In genomic region chr16:17307501-17307900, GRCh38 we compare ENCODE assay signal across 22 cellular contexts.
DNase-seq lines count a peak whose midpoint lies in the region; ATAC-seq and TF ChIP-seq lines count a peak whose summit lies in the region.
"Had no signal": no experiment of that assay in that cellular context is flagged by ENCODE, and none has a peak within 500 bp of the region (broad histone marks: within the 10 kb centered on the region; RNA-seq: fewer than 3 reads in every experiment).

No MANE protein-coding gene starts in this region.

- peaks cover 90% of the 10 kb centered on the region for H3K4me1 ChIP-seq in muscle layer of colon (ENCODE audit: insufficient read depth, low read length)
- peaks cover 31 to 70% (median 54%) of the 10 kb centered on the region in 4 donors for H3K4me1 ChIP-seq in transverse colon

- H3K9me3 Mint-ChIP-seq in WTC11: no peaks in the 10 kb centered on the region
- H3K9me3 Mint-ChIP-seq: CD8-positive, alpha-beta T cell had no signal

- H3K9ac ChIP-seq in muscle layer of colon (ENCODE audit: low read length): no peak overlapping the region
- H3K9ac ChIP-seq: BLaER1 had no signal

- H3K36me3 ChIP-seq in muscle layer of colon (ENCODE audit: insufficient read depth, low read length) (no peaks in the 10 kb centered on the region), transverse colon (no peaks in the 10 kb centered on the region)

- in situ Hi-C loops in transverse colon (cut with MboI; ENCODE audit: low pct_ligation_motif_present in 1 of 4, low pct_unique_long_range_greater_than_20kb in 1 of 4, low sequenced_read_pairs in 3 of 4): no loop called here

- DNase-seq in NCI-H1092 treated with DMSO at 0.1 percent for 48 hours (lab: John Stamatoyannopoulos, UW) (peak; percentile 19), NCI-H1092 (lab: John Stamatoyannopoulos, UW) (no peak), WTC11 (ENCODE audit: low spot score) (no peak), transverse colon (no peak), occipital lobe (lab: John Stamatoyannopoulos, UW) (no peak), head of caudate nucleus (no peak)
- DNase-seq: ACHN; Calu3; CD8-positive, alpha-beta T cell; DMS153; GOT3; HCEC 1CT; MV-4-11; NCI-H1417; NCI-H1694 treated with DMSO at 0.1 percent for 48 hours; NCI-H748 treated with DMSO at 0.1 percent for 48 hours had no signal

- CTCF ChIA-PET in WTC11 (lab: Charles Lee): no interaction called here

- H3K4me3 ChIP-seq in muscle layer of colon (ENCODE audit: low read depth in 1 of 2, low read length in 2 of 2): no peak overlapping the region
- no peak overlapping the region for H3K4me3 ChIP-seq in transverse colon
- H3K4me3 ChIP-seq: BLaER1 had no signal

- H3K9me3 ChIP-seq in muscle layer of colon (ENCODE audit: low read length) (no peaks in the 10 kb centered on the region), transverse colon (no peaks in the 10 kb centered on the region)

- no peak for TF ChIP-seq POLR2A in transverse colon (IDR thresholded peaks at IDR 0.05)

- peaks cover 76% of the 10 kb centered on the region for H3K4me1 Mint-ChIP-seq in WTC11

- no peak overlapping the region for H3K4me3 Mint-ChIP-seq in WTC11
- H3K4me3 Mint-ChIP-seq: CD8-positive, alpha-beta T cell; IgD-negative memory B cell had no signal

- H3K36me3 Mint-ChIP-seq in WTC11: no peaks in the 10 kb centered on the region
- H3K36me3 Mint-ChIP-seq: CD8-positive, alpha-beta T cell had no signal

- no peak overlapping the region for H3K27ac Mint-ChIP-seq in WTC11
- H3K27ac Mint-ChIP-seq: CD8-positive, alpha-beta T cell had no signal

- intact Hi-C loops in transverse colon (cut with DNase I; ENCODE audit: low total_unique reads) (loop anchor here (5.0 to 10.0 kb wide), 2 partner anchors 85 to 157 kb away; no protein-coding TSS in a partner anchor), head of caudate nucleus (cut with DNase I) (no loop called here)

- POLR2A ChIA-PET in WTC11 (lab: Charles Lee): no interaction called here

- WGBS in transverse colon (ENCODE audit: low coverage in 1 of 2), 2 donors: 83% methylated on average over 1 of the region's 1 CpG

- H3K27ac ChIP-seq in muscle layer of colon (ENCODE audit: low read depth, low read length): peak overlapping the region; percentile 56
- peak overlapping the region in 3 of 4 donors; percentile 23 to 88 (median 86) for H3K27ac ChIP-seq in transverse colon
- H3K27ac ChIP-seq: 22Rv1 had no signal

- no peak for ATAC-seq in WTC11
- ATAC-seq in HG03095 (IDR thresholded peaks at IDR 0.05; ENCODE audit: unreplicated experiment): no peak
- ATAC-seq: CD8-positive, alpha-beta T cell; Panc1 had no signal

- H3K27me3 Mint-ChIP-seq in WTC11 (ENCODE audit: low read depth): no peaks in the 10 kb centered on the region
- H3K27me3 Mint-ChIP-seq: IgD-negative memory B cell had no signal

- TF ChIP-seq CTCF in WTC11 (IDR thresholded peaks at IDR 0.05): no peak
- TF ChIP-seq CTCF in transverse colon (IDR thresholded peaks at IDR 0.05): no peak

- H3K27me3 ChIP-seq in muscle layer of colon (ENCODE audit: control insufficient read depth in 1 of 2, insufficient read depth in 2 of 2, low read length in 2 of 2): no peaks in the 10 kb centered on the region
- H3K27me3 ChIP-seq in transverse colon: no peaks in the 10 kb centered on the region
- H3K27me3 ChIP-seq: BLaER1 had no signal

- no peak for TF ChIP-seq EP300 in transverse colon (IDR thresholded peaks at IDR 0.05; ENCODE audit: low read depth)

TF ChIP-seq in WTC11, 78 proteins besides CTCF, POLR2A, EP300 and RAD21:
- no peak for TF ChIP-seq TEAD1 (CRISPR knock-in tag; IDR thresholded peaks at IDR 0.05)
- peak; percentile 58 for TF ChIP-seq ZNF423 (CRISPR knock-in tag; IDR thresholded peaks at IDR 0.05)
- TF ChIP-seq PRRX2 (CRISPR knock-in tag; IDR thresholded peaks at IDR 0.05): no peak
- TF ChIP-seq MYBL2 (CRISPR knock-in tag; IDR thresholded peaks at IDR 0.05): no peak
